Comparison of ENCODE assay signal across 8 cellular contexts in genomic region chr4:25913056-25913850, GRCh38. TPM values are rescaled to one million over a fixed set of nuclear protein-coding genes. Genes with fewer than 3 reads are reported as not detected.
A peak's percentile ranks its signal among the peaks of the same experiment; 100 is the strongest.
DNase-seq lines count a peak whose midpoint lies in the region; ATAC-seq and TF ChIP-seq lines count a peak whose summit lies in the region.

No MANE protein-coding gene starts in this region.

- peak overlapping the region; percentile 91 for H3K9ac ChIP-seq in mesenchymal stem cell (ENCODE audit: low read length)

- peak overlapping the region; percentile 70 for H2BK15ac ChIP-seq in mesenchymal stem cell (ENCODE audit: low read depth, poor library complexity, severe bottlenecking)

- H3K4me1 ChIP-seq in BE2C (peaks cover 4% of the 10 kb centered on the region), mesenchymal stem cell (ENCODE audit: control insufficient read depth, insufficient read depth, low read depth, low read length) (peaks cover 12% of the 10 kb centered on the region)

- DNase-seq in BE2C, result peak; percentile 6
- DNase-seq in dermis blood vessel endothelial cell, result peak; percentile 17
- no peak for DNase-seq in mesenchymal stem cell
- DNase-seq in substantia nigra (lab: John Stamatoyannopoulos, UW), result peak in 15 of 49 donors; percentile 11 to 57 (median 30)
- no peak for DNase-seq in NCI-H2029 (lab: John Stamatoyannopoulos, UW)

- peak overlapping the region; percentile 82 for H4K8ac ChIP-seq in mesenchymal stem cell (ENCODE audit: low read length)

- H2BK5ac ChIP-seq in mesenchymal stem cell (ENCODE audit: low read depth, low read length, poor library complexity, severe bottlenecking), result no peak overlapping the region

- H3K18ac ChIP-seq in mesenchymal stem cell (ENCODE audit: low read depth in 1 of 2, low read length in 2 of 2), result peak overlapping the region; percentile 54 to 76

- TF ChIP-seq CTCF in BE2C (IDR thresholded peaks at IDR 0.05; ENCODE audit: low read depth, low read length) (no peak), VCaP (conservative IDR thresholded peaks at IDR 0.05) (no peak)

- peak overlapping the region; percentile 93 for H2AFZ ChIP-seq in mesenchymal stem cell (ENCODE audit: low read depth, low read length)

- no peaks in the 10 kb centered on the region for H3K9me3 ChIP-seq in BE2C
- H3K9me3 ChIP-seq in mesenchymal stem cell (ENCODE audit: control insufficient read depth, low read length), result no peaks in the 10 kb centered on the region

- H3K27me3 ChIP-seq in BE2C (no peaks in the 10 kb centered on the region), mesenchymal stem cell (ENCODE audit: control insufficient read depth in 1 of 2, insufficient read depth in 1 of 2, low read length in 2 of 2) (peaks cover 0 to 18% of the 10 kb centered on the region in 2 experiments)

- peak overlapping the region; percentile 87 for H3K27ac ChIP-seq in VCaP
- peak overlapping the region; percentile 41 for H3K27ac ChIP-seq in mesenchymal stem cell (ENCODE audit: low read length, poor library complexity, severe bottlenecking)
- H3K27ac ChIP-seq in substantia nigra (ENCODE audit: low read depth, low read length, poor library complexity, severe bottlenecking), result peak overlapping the region; percentile 71

- no peaks in the 10 kb centered on the region for H3K36me3 ChIP-seq in BE2C
- no peaks in the 10 kb centered on the region for H3K36me3 ChIP-seq in mesenchymal stem cell (ENCODE audit: control insufficient read depth in 1 of 2, insufficient read depth in 2 of 2, low read depth in 1 of 2, low read length in 2 of 2)

- H3K4me3 ChIP-seq in BE2C (ENCODE audit: low read depth, low read length), result peak overlapping the region; percentile 94
- H3K4me3 ChIP-seq in mesenchymal stem cell (ENCODE audit: insufficient read depth in 1 of 2, low read depth in 1 of 2, low read length in 2 of 2), result peak overlapping the region; percentile 66 to 83

- H3K4me2 ChIP-seq in mesenchymal stem cell (ENCODE audit: low read length, poor library complexity, severe bottlenecking), result peak overlapping the region; percentile 80

- peak overlapping the region; percentile 9 to 19 for H3K4ac ChIP-seq in mesenchymal stem cell (ENCODE audit: low read depth in 1 of 2, low read length in 2 of 2)

- H2BK120ac ChIP-seq in mesenchymal stem cell (ENCODE audit: low read depth, low read length), result no peak overlapping the region

- H4K91ac ChIP-seq in mesenchymal stem cell (ENCODE audit: low read length), result peak overlapping the region; percentile 74

- peak overlapping the region; percentile 68 to 89 for H2BK12ac ChIP-seq in mesenchymal stem cell (ENCODE audit: low read length in 2 of 2)

- 16% methylated on average over 26 of the region's 26 CpGs for WGBS in mesenchymal stem cell

- H3K14ac ChIP-seq in mesenchymal stem cell (ENCODE audit: low read length in 2 of 2), result peak overlapping the region in 1 of 2 experiments; percentile 57

- H3K79me1 ChIP-seq in mesenchymal stem cell (replicated peaks; ENCODE audit: low read length, poor library complexity, severe bottlenecking), result peaks cover 15% of the 10 kb centered on the region

- no peak overlapping the region for H3K23ac ChIP-seq in mesenchymal stem cell (ENCODE audit: low read length in 2 of 2)

- H2AK5ac ChIP-seq in mesenchymal stem cell (ENCODE audit: low read length, severe bottlenecking), result peak overlapping the region; percentile 18

- ATAC-seq in GM19035 (IDR thresholded peaks at IDR 0.05; ENCODE audit: unreplicated experiment) (peak; percentile 25), HG03175 (IDR thresholded peaks at IDR 0.05; ENCODE audit: unreplicated experiment) (peak; percentile 32)

RNA-seq across cellular contexts. Expression of gene SMIM20, which starts 0.8 kb away (rescaled TPM):
- 11.7 TPM for polyA plus RNA-seq in BE2C (2012; ENCODE audit: insufficient read depth, insufficient read length, low read depth)
- total RNA-seq in dermis blood vessel endothelial cell, result 14.0 and 14.5 TPM in 2 replicates
- polyA plus RNA-seq in mesenchymal stem cell (2013, experiment 1 of 2), result 35.6 TPM
- polyA plus RNA-seq in mesenchymal stem cell (2013, experiment 2 of 2), result 36.3 TPM

RNA-seq across cellular contexts. Expression of gene SEL1L3, which starts 50.5 kb away (rescaled TPM):
- polyA plus RNA-seq in BE2C (2012; ENCODE audit: insufficient read depth, insufficient read length, low read depth), result not detected
- 74.2 and 91.2 TPM in 2 replicates for total RNA-seq in dermis blood vessel endothelial cell
- 27.4 TPM for polyA plus RNA-seq in mesenchymal stem cell (2013, experiment 1 of 2)
- polyA plus RNA-seq in mesenchymal stem cell (2013, experiment 2 of 2), result 25.2 TPM

Comparison
In these comparisons a context has a peak if more than half of its experiments do, and no peak if none do; other contexts are left out.
1. DNase-seq: peak in BE2C (single experiment) and dermis blood vessel endothelial cell (single experiment); none in mesenchymal stem cell (single experiment) and NCI-H2029 (single experiment).
2. Peak in every context shown above with its lines, with median percentiles within 50 percentile points of each other: H3K27ac ChIP-seq.